In genomic region chrX:40539214-40540142, GRCh38 we compare ENCODE assay signal across 1 cellular context.
TF ChIP-seq lines count a peak whose summit lies in the region.

No MANE protein-coding gene starts in this region.

TF ChIP-seq in GM23338, 12 proteins besides CTCF, POLR2A, EP300 and RAD21:
- TF ChIP-seq ZNF462 (CRISPR knock-in tag; IDR thresholded peaks at IDR 0.05) (no peak), CREB1 (CRISPR knock-in tag; IDR thresholded peaks at IDR 0.05; ENCODE audit: low read depth) (no peak), ZNF331 (CRISPR knock-in tag; IDR thresholded peaks at IDR 0.05; ENCODE audit: low read depth) (no peak), REST (IDR thresholded peaks at IDR 0.05; ENCODE audit: unreplicated experiment) (no peak)
